ENCODE assay signal across 22 cellular contexts in the genomic region with DNA sequence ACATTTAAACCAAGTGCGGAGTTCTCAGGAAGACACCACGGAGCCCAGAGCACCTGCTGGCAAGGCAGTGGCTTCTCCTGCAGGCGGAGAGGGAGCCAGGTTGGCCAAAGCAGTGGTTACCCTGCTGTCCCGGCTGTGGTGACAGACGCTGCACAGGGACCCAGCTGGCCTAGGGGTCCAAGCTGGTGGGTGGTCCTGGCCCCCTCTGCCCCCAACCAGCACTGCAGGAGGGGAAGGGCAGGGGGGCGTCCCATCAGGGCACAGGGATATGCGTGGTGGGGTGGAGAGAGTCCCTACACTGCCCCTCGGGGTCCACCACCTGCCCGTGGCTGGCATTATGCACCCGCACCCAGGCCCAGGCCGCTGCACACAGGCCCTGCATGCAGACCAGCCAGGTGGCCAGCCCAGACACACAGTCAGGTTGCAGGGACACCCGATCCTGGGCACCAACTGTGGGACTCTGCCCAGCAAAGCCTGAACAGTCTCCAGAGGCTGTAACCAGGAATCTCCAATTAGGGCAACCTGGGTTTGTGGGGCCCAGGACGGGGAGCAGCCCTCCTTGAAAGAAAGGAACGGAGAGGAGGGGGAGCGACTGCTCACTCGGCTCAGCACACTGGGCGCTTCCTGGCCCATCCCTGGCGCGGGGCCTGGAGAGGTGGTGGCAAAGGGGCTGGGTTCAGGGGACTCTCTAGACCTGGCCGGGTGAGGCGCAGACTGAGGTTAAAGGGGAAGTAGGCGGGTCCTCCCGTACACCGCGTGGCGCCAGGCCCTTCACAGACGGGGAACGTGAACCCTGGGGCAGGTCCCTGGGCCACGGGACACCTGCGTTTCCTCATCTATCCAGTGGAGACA. TPM values are rescaled to one million over a fixed set of nuclear protein-coding genes. Genes with fewer than 3 reads are reported as not detected.
DNase-seq lines count a peak whose midpoint lies in the region; ATAC-seq, FAIRE-seq and TF ChIP-seq lines count a peak whose summit lies in the region.
"Had no signal": no experiment of that assay in that cellular context is flagged by ENCODE, and none has a peak within 500 bp of the region (broad histone marks: within the 10 kb centered on the region; RNA-seq: fewer than 3 reads in every experiment).

No MANE protein-coding gene starts in this region.

- H4K20me1 ChIP-seq in H1 (replicated peaks in 1 of 2; ENCODE audit: control insufficient read depth in 1 of 2, insufficient read depth in 2 of 2, low read length in 2 of 2) (peaks cover 0 to 12% of the 10 kb centered on the region in 2 experiments), PC-9 (ENCODE audit: insufficient read depth) (no peaks in the 10 kb centered on the region; the same call in none of the 2 replicates)

- no peak overlapping the region for H2BK15ac ChIP-seq in H1 (ENCODE audit: low read length)

- H2BK120ac ChIP-seq in H1 (replicated peaks; ENCODE audit: low read depth, low read length), result no peak overlapping the region

- H3K4me3 Mint-ChIP-seq in naive thymus-derived CD8-positive, alpha-beta T cell, result peak overlapping the region in 1 of 10 donors; percentile 41
- H3K4me3 Mint-ChIP-seq: T-helper 17 cell had no signal

- TF ChIP-seq POLR2A in GM12892 (IDR thresholded peaks at IDR 0.05; ENCODE audit: low read depth, low read length) (no peak), H1 (IDR thresholded peaks at IDR 0.05; ENCODE audit: control extremely low read depth in 1 of 2, low read depth in 2 of 2, low read length in 2 of 2) (no peak)

- H3K4me1 Mint-ChIP-seq in naive thymus-derived CD8-positive, alpha-beta T cell, result peaks cover 2 to 17% (median 10%) of the 10 kb centered on the region in 4 donors

- FAIRE-seq in GM12892 (lab: Jason Lieb, UNC), result no peak
- no peak for FAIRE-seq in H1 (lab: Jason Lieb, UNC)
- FAIRE-seq in pancreas (lab: Jason Lieb, UNC), result no peak
- FAIRE-seq: H54 had no signal

- H3K79me2 ChIP-seq in H1 (ENCODE audit: control insufficient read depth in 1 of 2, insufficient read depth in 2 of 2, low read length in 2 of 2) (no peaks in the 10 kb centered on the region; a peak in 2 of 4 replicates), PC-9 (ENCODE audit: low read depth) (0 out of 2 replicates have a peak, but pooled peaks cover under 1% of the 10 kb centered on the region)

- no peaks in the 10 kb centered on the region for H3K9me3 Mint-ChIP-seq in naive thymus-derived CD8-positive, alpha-beta T cell
- H3K9me3 Mint-ChIP-seq: naive B cell had no signal

- no peak overlapping the region for H3K27ac ChIP-seq in H1 (ENCODE audit: low read depth, low read length)
- no peak overlapping the region for H3K27ac ChIP-seq in pancreas
- H3K27ac ChIP-seq in PC-9, result no peak overlapping the region
- H3K27ac ChIP-seq: body of pancreas, thyroid gland had no signal

- TF ChIP-seq CTCF in H1 (IDR thresholded peaks at IDR 0.05; ENCODE audit: control extremely low read depth in 1 of 3, insufficient read depth in 1 of 3, low read depth in 1 of 3, low read length in 3 of 3) (no peak), pancreas (IDR thresholded peaks at IDR 0.05) (no peak), PC-9 (conservative IDR thresholded peaks at IDR 0.05) (no peak)

- no peak for TF ChIP-seq RAD21 in H1 (IDR thresholded peaks at IDR 0.05 in 1 of 2, conservative IDR thresholded peaks at IDR 0.05 in 1 of 2; ENCODE audit: low read depth in 2 of 2, low read length in 2 of 2)

- peak overlapping the region; percentile 19 for H3K18ac ChIP-seq in H1 (ENCODE audit: extremely low read depth, low read length)

- peaks cover 0 to 2% (median 0%) of the 10 kb centered on the region in 4 experiments; a peak in 2 of 7 replicates for H3K27me3 ChIP-seq in H1 (replicated peaks in 1 of 4; ENCODE audit: control insufficient read depth in 3 of 4, extremely low read depth in 1 of 4, insufficient read depth in 3 of 4, low read length in 3 of 4)
- H3K27me3 ChIP-seq in pancreas, result no peaks in the 10 kb centered on the region
- H3K27me3 ChIP-seq in PC-9 (ENCODE audit: insufficient read depth, low read depth), result no peaks in the 10 kb centered on the region
- H3K27me3 ChIP-seq: body of pancreas, thyroid gland had no signal

- no peak overlapping the region for H4K8ac ChIP-seq in H1 (ENCODE audit: extremely low read depth, insufficient read depth, low read length)

- H3K23ac ChIP-seq in H1 (ENCODE audit: insufficient read length), result no peak overlapping the region

- H3K79me1 ChIP-seq in H1 (ENCODE audit: low read depth, low read length), result no peaks in the 10 kb centered on the region; the same call in 1 of the 2 replicates

- CTCF ChIA-PET in H1 (lab: Charles Lee; ENCODE audit: partially characterized antibody), result interaction anchor here (0.8 to 1.1 kb wide), 3 partner anchors 20 to 82 kb away, joined by 3 to 5 read pairs (median 4); no protein-coding TSS in a partner anchor
- CTCF ChIA-PET in PC-9 (lab: Charles Lee), result no interaction called here

- peak overlapping the region; percentile 68 for H4K91ac ChIP-seq in H1 (replicated peaks; ENCODE audit: insufficient read length, low read length)

- POLR2A ChIA-PET in H1 (lab: Charles Lee; ENCODE audit: partially characterized antibody), result interaction anchor here (1.1 to 1.2 kb wide), 2 partner anchors 10 to 48 kb away, joined by 4 to 5 read pairs; no protein-coding TSS in a partner anchor
- POLR2A ChIA-PET in naive thymus-derived CD8-positive, alpha-beta T cell (lab: Charles Lee), result no interaction called here
- POLR2A ChIA-PET in PC-9 (lab: Charles Lee; ENCODE audit: unreplicated experiment), result no interaction called here

- TF ChIP-seq EP300 in H1 (IDR thresholded peaks at IDR 0.05; ENCODE audit: borderline replicate concordance in 1 of 2, low read depth in 2 of 2, low read length in 2 of 2), result no peak

- H4K5ac ChIP-seq in H1 (ENCODE audit: insufficient read length, low read depth, low read length), result no peak overlapping the region

- H2AFZ ChIP-seq in H1 (ENCODE audit: low read length) (no peak overlapping the region), PC-9 (no peak overlapping the region)

- H3K14ac ChIP-seq in H1 (ENCODE audit: insufficient read length), result no peak overlapping the region

- 81% methylated on average over 30 of the region's 30 CpGs; no CpG with 5 or more reads in 1 of the 2 experiments for WGBS in H1 (ENCODE audit: extremely low coverage in 1 of 2, insufficient coverage in 1 of 2, insufficient read length in 1 of 2, insufficient replicate concordance in 2 of 2, low coverage in 1 of 2, low lambda C conversion rate in 2 of 2, missing lambda C conversion rate in 1 of 2), 2 experiments
- 93 to 94% methylated on average over 30 of the region's 30 CpGs for WGBS in pancreas, 2 donors

- no peaks in the 10 kb centered on the region for H3K9me2 ChIP-seq in PC-9 (ENCODE audit: insufficient read depth)

- H2BK12ac ChIP-seq in H1 (ENCODE audit: low read depth, low read length), result peak overlapping the region; percentile 50; the same call in 1 of the 2 replicates

- H3K23me2 ChIP-seq in H1 (ENCODE audit: low read depth, low read length), result peaks cover 14% of the 10 kb centered on the region; the same call in 1 of the 2 replicates

- intact Hi-C loops in pancreas (cut with DNase I) (no loop called here), PC-9 (cut with micrococcal nuclease; ENCODE audit: unreplicated experiment) (no loop called here)

- H2BK20ac ChIP-seq in H1 (ENCODE audit: low read length), result no peak overlapping the region

- peak overlapping the region; percentile 23 for H3K4ac ChIP-seq in H1 (replicated peaks; ENCODE audit: insufficient read length, low read depth, low read length)

- 0 out of 4 replicates have a peak overlapping the region, but pooled peaks of 1 of the 2 experiments have one; percentile 4 for H3K4me2 ChIP-seq in H1 (ENCODE audit: insufficient read depth in 1 of 2, low read depth in 2 of 2, low read length in 2 of 2)
- H3K4me2 ChIP-seq in PC-9, result no peak overlapping the region

- H3K36me3 Mint-ChIP-seq in naive thymus-derived CD8-positive, alpha-beta T cell, result peaks cover 0 to 12% (median 0%) of the 10 kb centered on the region in 3 donors
- H3K36me3 Mint-ChIP-seq: naive B cell had no signal

- BruUV-seq in PC-9 (replicated peaks; lab: Mats Ljungman, UMichigan), result no TSS peak

- H3K27me3 Mint-ChIP-seq in naive thymus-derived CD8-positive, alpha-beta T cell, result peaks cover 3 to 15% (median 4%) of the 10 kb centered on the region in 5 donors

- H3F3A ChIP-seq in PC-9 (ENCODE audit: insufficient read depth, low read depth), result peaks cover 19% of the 10 kb centered on the region

- DNase-seq in GM12892 (ENCODE audit: insufficient read length) (peak; percentile 24), MV-4-11 (lab: John Stamatoyannopoulos, UW) (peak; percentile 19), H1 (ENCODE audit: low read depth in 1 of 2, low spot score in 2 of 2) (no peak), pancreas (peak in 4 of 6 donors; percentile 14 to 71 (median 42)), T-helper 9 cell (no peak), occipital lobe (lab: John Stamatoyannopoulos, UW) (no peak), PC-9 (no peak)
- DNase-seq in naive thymus-derived CD8-positive, alpha-beta T cell, result no peak
- DNase-seq: activated CD8-positive, alpha-beta memory T cell treated with anti-CD3 and anti-CD28 coated beads, Interleukin-2, amount 50 U/mL, for 48 hours; activated naive CD4-positive, alpha-beta T cell; body of pancreas; DMS79 treated with DMSO at 0.1 percent for 48 hours; hippocampal formation; left colon; naive B cell; NCI-H1048; NCI-H82; stimulated activated CD4-positive, alpha-beta T cell treated with anti-CD3 and anti-CD28 coated beads, Interleukin-2, amount 100 ng/mL, for 48 hours; T-helper 17 cell; thyroid gland had no signal

- ATAC-seq in pancreas, result no peak
- ATAC-seq in naive thymus-derived CD8-positive, alpha-beta T cell, result no peak
- ATAC-seq: activated CD4-positive, CD25-positive, alpha-beta regulatory T cell treated with anti-CD3 and anti-CD28 coated beads, Interleukin-2, amount 50 U/mL, for 24 hours; body of pancreas; left colon; T-helper 17 cell had no signal

- H3K9ac ChIP-seq in H1 (replicated peaks in 1 of 4; ENCODE audit: extremely low read depth in 1 of 4, low read depth in 3 of 4, low read length in 3 of 4), result no peak overlapping the region; a peak in 1 of 7 replicates

- peaks cover 0 to 7% (median 0%) of the 10 kb centered on the region in 4 experiments; a peak in 2 of 8 replicates for H3K36me3 ChIP-seq in H1 (ENCODE audit: control insufficient read depth in 2 of 4, insufficient read depth in 4 of 4, low read length in 3 of 4)
- H3K36me3 ChIP-seq in pancreas, result peaks cover 0 to 7% (median 0%) of the 10 kb centered on the region in 3 donors
- H3K36me3 ChIP-seq in PC-9 (ENCODE audit: low read depth), result no peaks in the 10 kb centered on the region

- peaks cover 3 to 43% (median 19%) of the 10 kb centered on the region in 4 experiments for H3K4me1 ChIP-seq in H1 (replicated peaks in 1 of 4; ENCODE audit: control insufficient read depth in 3 of 4, insufficient read depth in 4 of 4, low read length in 3 of 4)
- H3K4me1 ChIP-seq in pancreas, result peaks cover 9 to 16% (median 16%) of the 10 kb centered on the region in 3 donors
- H3K4me1 ChIP-seq in PC-9 (replicated peaks; ENCODE audit: insufficient read depth), result peaks cover 21% of the 10 kb centered on the region

- H3K4me3 ChIP-seq in H1 (ENCODE audit: extremely low read depth in 1 of 4, insufficient read depth in 2 of 4, low read depth in 3 of 4, low read length in 4 of 4) (no peak overlapping the region), pancreas (no peak overlapping the region), PC-9 (no peak overlapping the region)
- H3K4me3 ChIP-seq: body of pancreas, thyroid gland had no signal

- no peak overlapping the region for H3K56ac ChIP-seq in H1 (replicated peaks; ENCODE audit: insufficient read length, low read depth, low read length)

- H3K27ac Mint-ChIP-seq in naive thymus-derived CD8-positive, alpha-beta T cell, result no peak overlapping the region
- H3K27ac Mint-ChIP-seq: T-helper 17 cell had no signal

- H2BK5ac ChIP-seq in H1 (ENCODE audit: low read depth, low read length), result 0 out of 2 replicates have a peak overlapping the region, but pooled peaks have one; percentile 35

- H2AK5ac ChIP-seq in H1 (ENCODE audit: low read depth, low read length), result peak overlapping the region; percentile 9; the same call in 1 of the 2 replicates

- no peaks in the 10 kb centered on the region for H3K9me3 ChIP-seq in H1 (ENCODE audit: insufficient read depth in 2 of 2, low read depth in 1 of 2, low read length in 1 of 2)
- no peaks in the 10 kb centered on the region for H3K9me3 ChIP-seq in pancreas
- H3K9me3 ChIP-seq in PC-9 (ENCODE audit: insufficient read depth, low read depth), result no peaks in the 10 kb centered on the region
- H3K9me3 ChIP-seq: body of pancreas, thyroid gland had no signal

RNA-seq across cellular contexts. Expression of a gene that starts 46.3 kb away (rescaled TPM):
- 0.04 TPM for polyA plus RNA-seq in GM12892 (2012; ENCODE audit: missing spikeins)
- total RNA-seq in H1 (2021; fragmentation: NEBNext Ultra II Directional; extraction: Animal tissue kit (Norgen Biotek cat#: 25700)), result 13.6 and 14.0 TPM in 2 replicates
- 8.3 and 14.9 TPM in 2 replicates for polyA plus RNA-seq in H1 (2011; rRNA removed)
- polyA plus RNA-seq in H1 (2011; cell fraction: cytosol; rRNA removed), result 10.8 TPM
- 16.7 TPM for polyA plus RNA-seq in H1 (2011; cell fraction: nucleus; rRNA removed)
- polyA plus RNA-seq in H1 (2012, experiment 1 of 2), result 6.6 to 9.5 TPM (median 8.4 TPM) in 4 replicates
- 5.6 TPM for polyA plus RNA-seq in H1 (2012, experiment 2 of 2)
- 6.3 TPM for polyA plus RNA-seq in H1 (2013, experiment 1 of 2)
- polyA plus RNA-seq in H1 (2013, experiment 2 of 2), result 6.3 TPM
- 6.4 and 8.3 TPM in 2 replicates for polyA minus RNA-seq in H1 (2011; rRNA and poly(A)+ RNA removed)
- 12.7 TPM for polyA minus RNA-seq in H1 (2011; cell fraction: cytosol; rRNA and poly(A)+ RNA removed)
- polyA minus RNA-seq in H1 (2011; cell fraction: nucleus; rRNA and poly(A)+ RNA removed), result 10.0 TPM
- 10 to 100 TPM in 2 of 6 donors, 1 to 10 TPM in 4; 6.8 to 12.4 (median 8.9) TPM for total RNA-seq in pancreas
- polyA plus RNA-seq in pancreas, result 1 to 10 TPM; 4.3 to 5.5 TPM
- total RNA-seq in naive thymus-derived CD8-positive, alpha-beta T cell, result 10 to 100 TPM in 1 of 2 experiments, 1 to 10 TPM in 1; 9.5 to 10.4 TPM
- polyA plus RNA-seq in naive thymus-derived CD8-positive, alpha-beta T cell, result 1 to 10 TPM; 1.0 to 1.3 (median 1.3) TPM
- 5.9 TPM for total RNA-seq in occipital lobe
- 22.4 and 23.8 TPM in 2 replicates for total RNA-seq in PC-9 (2021)

Comparison
In these comparisons a context has a peak if more than half of its experiments do, and no peak if none do; other contexts are left out.
1. DNase-seq: peak in GM12892 (single experiment), MV-4-11 (single experiment) and pancreas (4 of 6); none in H1 (0 of 2), T-helper 9 cell (single experiment), naive thymus-derived CD8-positive, alpha-beta T cell (0 of 10), occipital lobe (single experiment) and PC-9 (0 of 2).